22 cellular contexts compared by ENCODE assay signal in the genomic region with DNA sequence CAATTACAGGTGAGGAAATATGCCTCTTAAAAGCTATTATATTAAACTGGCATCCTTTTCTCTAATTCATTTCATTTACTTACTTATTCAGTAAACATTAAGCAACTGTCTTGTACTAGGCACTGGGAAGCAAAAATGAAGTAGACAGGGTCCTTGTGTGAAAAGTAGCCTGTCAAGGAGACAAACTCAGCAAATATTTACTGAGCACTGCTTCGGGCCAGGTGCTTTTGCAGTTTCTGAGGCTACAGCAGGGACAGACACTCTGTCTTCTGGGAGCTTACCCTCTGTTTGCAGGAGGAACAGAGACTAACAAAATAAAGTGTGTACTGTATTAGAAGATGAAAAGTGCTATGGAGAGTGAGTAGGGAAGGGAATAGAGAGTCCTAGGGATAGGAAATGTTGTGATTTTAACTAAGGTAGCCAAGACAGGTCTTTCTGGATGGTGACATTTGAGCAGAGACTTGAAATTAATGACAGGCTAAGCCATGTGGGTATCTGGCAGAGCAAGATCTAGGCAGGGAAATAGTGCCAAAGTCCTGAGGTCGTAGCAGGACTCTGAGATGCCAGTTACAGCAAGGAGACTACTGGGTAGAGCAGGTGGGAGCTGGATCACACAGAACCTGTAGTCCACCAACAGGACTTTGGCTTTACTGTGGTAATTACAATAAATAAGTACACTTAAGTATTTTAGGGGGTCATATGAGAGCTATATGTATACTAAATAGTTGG.
DNase-seq lines count a peak whose midpoint lies in the region; ATAC-seq and TF ChIP-seq lines count a peak whose summit lies in the region.
"Had no signal": no experiment of that assay in that cellular context is flagged by ENCODE, and none has a peak within 500 bp of the region (broad histone marks: within the 10 kb centered on the region; RNA-seq: fewer than 3 reads in every experiment).

No MANE protein-coding gene starts in this region.

- TF ChIP-seq CTCF in WTC11 (IDR thresholded peaks at IDR 0.05), result no peak
- no peak for TF ChIP-seq CTCF in right lobe of liver (IDR thresholded peaks at IDR 0.05)
- no peak for TF ChIP-seq CTCF in upper lobe of right lung (IDR thresholded peaks at IDR 0.05)
- no peak for TF ChIP-seq CTCF in uterus (IDR thresholded peaks at IDR 0.05)

- intact Hi-C loops in right lobe of liver (cut with DNase I), result no loop called here
- intact Hi-C loops in upper lobe of right lung (cut with DNase I), result no loop called here
- intact Hi-C loops in uterus (cut with DNase I; ENCODE audit: low total_unique reads), result no loop called here

- ATAC-seq in WTC11 (no peak), right lobe of liver (peak in 3 of 4 donors; percentile 35 to 46 (median 38)), upper lobe of right lung (peak; percentile 46), GM19351 (IDR thresholded peaks at IDR 0.05; ENCODE audit: unreplicated experiment) (no peak)

- H3K4me1 ChIP-seq in right lobe of liver, result peaks cover 0 to 2% (median 0%) of the 10 kb centered on the region in 4 donors
- H3K4me1 ChIP-seq in upper lobe of right lung, result no peaks in the 10 kb centered on the region
- no peaks in the 10 kb centered on the region for H3K4me1 ChIP-seq in uterus
- H3K4me1 ChIP-seq: BLaER1 had no signal

- no peak for TF ChIP-seq POLR2A in right lobe of liver (IDR thresholded peaks at IDR 0.05)
- no peak for TF ChIP-seq POLR2A in erythroblast (IDR thresholded peaks at IDR 0.05; ENCODE audit: low read length)
- no peak for TF ChIP-seq POLR2A in uterus (IDR thresholded peaks at IDR 0.05)

- no peaks in the 10 kb centered on the region for H3K4me1 Mint-ChIP-seq in WTC11
- H3K4me1 Mint-ChIP-seq: CD4-positive, alpha-beta memory T cell had no signal

- no peaks in the 10 kb centered on the region for H3K27me3 Mint-ChIP-seq in WTC11 (ENCODE audit: low read depth)
- H3K27me3 Mint-ChIP-seq: CD4-positive, alpha-beta memory T cell had no signal

- H3K36me3 ChIP-seq in right lobe of liver (peaks cover 0 to 56% (median 21%) of the 10 kb centered on the region in 4 donors), upper lobe of right lung (peaks cover 6% of the 10 kb centered on the region), uterus (no peaks in the 10 kb centered on the region)

- H3K9me3 Mint-ChIP-seq in WTC11, result peaks cover 12% of the 10 kb centered on the region

- peaks cover 66% of the 10 kb centered on the region for H3K36me3 Mint-ChIP-seq in WTC11

- POLR2A ChIA-PET in WTC11 (lab: Charles Lee), result no interaction called here

- CTCF ChIA-PET in WTC11 (lab: Charles Lee), result no interaction called here

- H3K4me3 Mint-ChIP-seq in WTC11, result no peak overlapping the region
- H3K4me3 Mint-ChIP-seq: CD4-positive, alpha-beta memory T cell; HFFc6 had no signal

- H3K27me3 ChIP-seq in right lobe of liver, result no peaks in the 10 kb centered on the region
- no peaks in the 10 kb centered on the region for H3K27me3 ChIP-seq in upper lobe of right lung
- H3K27me3 ChIP-seq in uterus, result no peaks in the 10 kb centered on the region
- H3K27me3 ChIP-seq: BLaER1, SJCRH30 had no signal

- H3K9me3 ChIP-seq in right lobe of liver, result no peaks in the 10 kb centered on the region
- H3K9me3 ChIP-seq in upper lobe of right lung, result no peaks in the 10 kb centered on the region
- no peaks in the 10 kb centered on the region for H3K9me3 ChIP-seq in uterus
- H3K9me3 ChIP-seq: Caco-2 had no signal

- H3K4me3 ChIP-seq in right lobe of liver, result no peak overlapping the region
- no peak overlapping the region for H3K4me3 ChIP-seq in upper lobe of right lung
- no peak overlapping the region for H3K4me3 ChIP-seq in uterus
- H3K4me3 ChIP-seq: BLaER1, SJCRH30 had no signal

- 78% methylated on average over 2 of the region's 2 CpGs for WGBS in right lobe of liver (ENCODE audit: insufficient coverage, low coverage, low lambda C conversion rate, missing lambda C conversion rate)

- DNase-seq in DMS53 (lab: John Stamatoyannopoulos, UW), result peak; percentile 32
- DNase-seq in DMS53 treated with DMSO at 0.1 percent for 48 hours (lab: John Stamatoyannopoulos, UW; ENCODE audit: unreplicated experiment), result no peak
- DNase-seq in WTC11 (ENCODE audit: low spot score), result no peak
- DNase-seq in right lobe of liver, result no peak
- DNase-seq in upper lobe of right lung, result no peak
- no peak for DNase-seq in erythroblast (lab: John Stamatoyannopoulos, UW)
- DNase-seq in uterus, result no peak
- DNase-seq: ACHN; Caco-2; CD4-positive, alpha-beta memory T cell; GDM1; H7; HFFc6; Kasumi-1; NCI-H1694; NCI-H345; NCI-H526; OCI-M1; SJCRH30 had no signal

- H3K27ac Mint-ChIP-seq in WTC11, result peak overlapping the region; percentile 6; the same call in 1 of the 2 replicates
- H3K27ac Mint-ChIP-seq: HFFc6 had no signal

- no peak overlapping the region for H3K27ac ChIP-seq in right lobe of liver
- no peak overlapping the region for H3K27ac ChIP-seq in upper lobe of right lung
- H3K27ac ChIP-seq in uterus, result no peak overlapping the region
- H3K27ac ChIP-seq: 22Rv1, BLaER1, SJCRH30 had no signal

TF ChIP-seq in WTC11, 78 proteins besides CTCF, POLR2A, EP300 and RAD21:
- TF ChIP-seq E2F5 (CRISPR knock-in tag; IDR thresholded peaks at IDR 0.05) (no peak), ZNF317 (CRISPR knock-in tag; IDR thresholded peaks at IDR 0.05; ENCODE audit: borderline replicate concordance, low read depth) (no peak), IRF2 (CRISPR knock-in tag; IDR thresholded peaks at IDR 0.05; ENCODE audit: borderline replicate concordance, low read depth) (no peak), OVOL2 (CRISPR knock-in tag; IDR thresholded peaks at IDR 0.05; ENCODE audit: borderline replicate concordance) (no peak), TEAD1 (CRISPR knock-in tag; IDR thresholded peaks at IDR 0.05) (no peak), SMAD3 (CRISPR knock-in tag; IDR thresholded peaks at IDR 0.05; ENCODE audit: borderline replicate concordance) (no peak), TEAD4 (CRISPR knock-in tag; IDR thresholded peaks at IDR 0.05) (no peak)
- TF ChIP-seq, protein P1, sequence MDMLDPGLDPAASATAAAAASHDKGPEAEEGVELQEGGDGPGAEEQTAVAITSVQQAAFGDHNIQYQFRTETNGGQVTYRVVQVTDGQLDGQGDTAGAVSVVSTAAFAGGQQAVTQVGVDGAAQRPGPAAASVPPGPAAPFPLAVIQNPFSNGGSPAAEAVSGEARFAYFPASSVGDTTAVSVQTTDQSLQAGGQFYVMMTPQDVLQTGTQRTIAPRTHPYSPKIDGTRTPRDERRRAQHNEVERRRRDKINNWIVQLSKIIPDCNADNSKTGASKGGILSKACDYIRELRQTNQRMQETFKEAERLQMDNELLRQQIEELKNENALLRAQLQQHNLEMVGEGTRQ (CRISPR knock-in tag; IDR thresholded peaks at IDR 0.05), result no peak

Comparison
In these comparisons a context has a peak if more than half of its experiments do, and no peak if none do; other contexts are left out.
1. ATAC-seq: peak in right lobe of liver (3 of 4) and upper lobe of right lung (single experiment); none in WTC11 (single experiment) and GM19351 (single experiment).